In genomic region chr15:40787991-40788390, GRCh38 we compare ENCODE assay signal across 10 cellular contexts. TPM values are rescaled to one million over a fixed set of nuclear protein-coding genes. Genes with fewer than 3 reads are reported as not detected.
A peak's percentile ranks its signal among the peaks of the same experiment; 100 is the strongest.
DNase-seq lines count a peak whose midpoint lies in the region; ATAC-seq and TF ChIP-seq lines count a peak whose summit lies in the region.
"Had no signal": no experiment of that assay in that cellular context is flagged by ENCODE, and none has a peak within 500 bp of the region (broad histone marks: within the 10 kb centered on the region; RNA-seq: fewer than 3 reads in every experiment).

No MANE protein-coding gene starts in this region.

- H3K36me3 ChIP-seq in osteoblast (ENCODE audit: insufficient read depth, low read length): peaks cover 7% of the 10 kb centered on the region

- H3K4me2 ChIP-seq in osteoblast (ENCODE audit: insufficient read depth, low read length): peak overlapping the region; percentile 39

- H3K4me3 Mint-ChIP-seq in CD4-positive, alpha-beta T cell: no peak overlapping the region

- TF ChIP-seq CTCF in CD4-positive, alpha-beta T cell (IDR thresholded peaks at IDR 0.05): no peak
- no peak for TF ChIP-seq CTCF in osteoblast (IDR thresholded peaks at IDR 0.05; ENCODE audit: extremely low read depth, low read depth, low read length)

- no peaks in the 10 kb centered on the region for H3K27me3 Mint-ChIP-seq in CD4-positive, alpha-beta T cell

- no peaks in the 10 kb centered on the region for H3K27me3 ChIP-seq in CD4-positive, alpha-beta T cell (ENCODE audit: control insufficient read depth, insufficient read depth, low read length)
- no peaks in the 10 kb centered on the region for H3K27me3 ChIP-seq in osteoblast (ENCODE audit: insufficient read depth, low read length)

- H3K27ac ChIP-seq in CD4-positive, alpha-beta T cell (ENCODE audit: low read depth, low read length): no peak overlapping the region
- H3K27ac ChIP-seq in osteoblast (ENCODE audit: low read depth, low read length): peak overlapping the region; percentile 59

- POLR2A ChIA-PET in CD4-positive, alpha-beta T cell (lab: Charles Lee): interaction anchor here (1.0 to 1.5 kb wide), 4 partner anchors 20 to 223 kb away, joined by 3 to 11 read pairs (median 4); partner anchors contain the start of genes CCDC32, DNAJC17, GCHFR and RAD51

- H3K4me1 ChIP-seq in osteoblast (ENCODE audit: insufficient read depth, low read length): peaks cover 25% of the 10 kb centered on the region
- H3K4me1 ChIP-seq: HAP-1 had no signal

- peak overlapping the region; percentile 34 for H3K27ac Mint-ChIP-seq in CD4-positive, alpha-beta T cell

- CTCF ChIA-PET in CD4-positive, alpha-beta T cell (lab: Charles Lee): interaction anchor here (0.6 to 1.4 kb wide), 5 partner anchors 9 to 114 kb away, joined by 3 read pairs; partner anchors contain the start of genes GCHFR and VPS18

- no peak overlapping the region for H3K4me3 ChIP-seq in osteoblast (ENCODE audit: insufficient read depth, low read length)
- H3K4me3 ChIP-seq: HAP-1 had no signal

- peaks cover 58% of the 10 kb centered on the region for H3K79me2 ChIP-seq in osteoblast (ENCODE audit: insufficient read depth, low read length)

- no peak for DNase-seq in CD4-positive, alpha-beta T cell
- peak; percentile 7 for DNase-seq in M059J (ENCODE audit: low read depth)
- DNase-seq in cerebellar cortex (ENCODE audit: low spot score): peak; percentile 26
- no peak for DNase-seq in osteoblast (ENCODE audit: insufficient read length, low spot score, missing footprints)
- DNase-seq in DMS 273 (lab: John Stamatoyannopoulos, UW; ENCODE audit: unreplicated experiment): no peak
- DNase-seq: NCI-H2171 had no signal

- peak; percentile 25 for ATAC-seq in CD4-positive, alpha-beta T cell (ENCODE audit: poor library complexity)
- ATAC-seq in HG02642 (IDR thresholded peaks at IDR 0.05; ENCODE audit: poor library complexity, unreplicated experiment): no peak
- ATAC-seq in GM21381 (IDR thresholded peaks at IDR 0.05; ENCODE audit: unreplicated experiment): no peak
- ATAC-seq in HG02973 (IDR thresholded peaks at IDR 0.05; ENCODE audit: unreplicated experiment): no peak

- H4K20me1 ChIP-seq in osteoblast (ENCODE audit: insufficient read depth, low read length): peaks cover 39% of the 10 kb centered on the region

- H3K4me1 Mint-ChIP-seq in CD4-positive, alpha-beta T cell (ENCODE audit: low read depth): peaks cover 29% of the 10 kb centered on the region

- no peaks in the 10 kb centered on the region for H3K9me3 Mint-ChIP-seq in CD4-positive, alpha-beta T cell

- intact Hi-C loops in CD4-positive, alpha-beta T cell (cut with DNase I, micrococcal nuclease): no loop called here

- no peaks in the 10 kb centered on the region for H3K9me3 ChIP-seq in CD4-positive, alpha-beta T cell (ENCODE audit: control insufficient read depth, low read length)
- no peaks in the 10 kb centered on the region for H3K9me3 ChIP-seq in osteoblast (ENCODE audit: low read depth, low read length)
- H3K9me3 ChIP-seq: HAP-1 had no signal

- peaks cover 10% of the 10 kb centered on the region for H3K36me3 Mint-ChIP-seq in CD4-positive, alpha-beta T cell (ENCODE audit: low read depth)

- H2AFZ ChIP-seq in osteoblast (ENCODE audit: low read length): no peak overlapping the region

RNA-seq across cellular contexts. Expression of gene C15orf62, which starts 18.2 kb away (rescaled TPM):
- total RNA-seq in CD4-positive, alpha-beta T cell: under 1 TPM; 0.77 to 0.98 TPM
- 0.05 and 0.49 TPM in 2 replicates for total RNA-seq in M059J (2014; rRNA removed; shearing (Covaris generic))
- under 0.01 and 0.29 TPM in 2 replicates for total RNA-seq in osteoblast

RNA-seq across cellular contexts. Expression of gene ZFYVE19, which starts 18.9 kb away (rescaled TPM):
- 10 to 100 TPM; 12.0 to 13.0 TPM for total RNA-seq in CD4-positive, alpha-beta T cell
- 45.9 and 60.7 TPM in 2 replicates for total RNA-seq in M059J (2014; rRNA removed; shearing (Covaris generic))
- 17.4 and 18.0 TPM in 2 replicates for total RNA-seq in osteoblast

RNA-seq across cellular contexts. Expression of gene DNAJC17, which starts 19.3 kb away (rescaled TPM):
- 10 to 100 TPM; 14.4 to 17.9 TPM for total RNA-seq in CD4-positive, alpha-beta T cell
- total RNA-seq in M059J (2014; rRNA removed; shearing (Covaris generic)): 26.1 and 31.5 TPM in 2 replicates
- 14.8 and 15.6 TPM in 2 replicates for total RNA-seq in osteoblast

RNA-seq across cellular contexts. Expression of gene GCHFR, which starts 24.1 kb away (rescaled TPM):
- total RNA-seq in CD4-positive, alpha-beta T cell: 10 to 100 TPM; 13.5 to 14.8 TPM
- total RNA-seq in M059J (2014; rRNA removed; shearing (Covaris generic)): 42.0 and 45.9 TPM in 2 replicates
- 4.4 and 4.7 TPM in 2 replicates for total RNA-seq in osteoblast

RNA-seq across cellular contexts. Expression of gene RMDN3, which starts 32.9 kb away (rescaled TPM):
- 10 to 100 TPM; 29.1 to 30.3 TPM for total RNA-seq in CD4-positive, alpha-beta T cell
- total RNA-seq in M059J (2014; rRNA removed; shearing (Covaris generic)): 13.5 and 19.2 TPM in 2 replicates
- total RNA-seq in osteoblast: 18.6 and 19.9 TPM in 2 replicates

Comparison
In these comparisons a context has a peak if more than half of its experiments do, and no peak if none do; other contexts are left out.
1. DNase-seq: peak in M059J (single experiment) and cerebellar cortex (single experiment); none in CD4-positive, alpha-beta T cell (0 of 10), osteoblast (single experiment) and DMS 273 (single experiment).